In genomic region chr10:26781797-26782196, GRCh38 we compare ENCODE assay signal across 10 cellular contexts.
A peak's percentile ranks its signal among the peaks of the same experiment; 100 is the strongest.
DNase-seq lines count a peak whose midpoint lies in the region; ATAC-seq and TF ChIP-seq lines count a peak whose summit lies in the region.
"Had no signal": no experiment of that assay in that cellular context is flagged by ENCODE, and none has a peak within 500 bp of the region (broad histone marks: within the 10 kb centered on the region; RNA-seq: fewer than 3 reads in every experiment).

No MANE protein-coding gene starts in this region.

- H3K9ac ChIP-seq in skeletal muscle satellite cell (ENCODE audit: low read depth, low read length) = peak overlapping the region; percentile 51

- peak overlapping the region; percentile 58 for H3K4me2 ChIP-seq in skeletal muscle satellite cell (ENCODE audit: low read length)

- no peaks in the 10 kb centered on the region for H3K27me3 ChIP-seq in brain microvascular endothelial cell (replicated peaks)
- no peaks in the 10 kb centered on the region for H3K27me3 ChIP-seq in skeletal muscle satellite cell (ENCODE audit: control insufficient read depth, insufficient read depth, low read length)
- H3K27me3 ChIP-seq: ascending aorta had no signal

- peak overlapping the region; percentile 78 for H3K27ac ChIP-seq in brain microvascular endothelial cell

- no peaks in the 10 kb centered on the region for H3K9me3 ChIP-seq in skeletal muscle satellite cell (replicated peaks; ENCODE audit: low read length)

- H3K36me3 ChIP-seq in brain microvascular endothelial cell (replicated peaks) (no peaks in the 10 kb centered on the region), skeletal muscle satellite cell (ENCODE audit: insufficient read depth, low read length) (no peaks in the 10 kb centered on the region)
- H3K36me3 ChIP-seq: ascending aorta had no signal

- H3K36me3 Mint-ChIP-seq in progenitor cell of endocrine pancreas (ENCODE audit: insufficient read depth) = no peaks in the 10 kb centered on the region

- DNase-seq in brain microvascular endothelial cell (peak; percentile 8), hippocampal formation (lab: John Stamatoyannopoulos, UW) (no peak), NK-92 (lab: John Stamatoyannopoulos, UW; ENCODE audit: unreplicated experiment) (no peak), progenitor cell of endocrine pancreas (ENCODE audit: low spot score, unreplicated experiment) (no peak), Right ventricle myocardium inferior (ENCODE audit: missing footprints) (no peak)

- H3K4me3 ChIP-seq in brain microvascular endothelial cell (ENCODE audit: low read depth, low read length) = no peak overlapping the region
- peak overlapping the region; percentile 21 for H3K4me3 ChIP-seq in skeletal muscle satellite cell (ENCODE audit: low read length)
- H3K4me3 ChIP-seq: ascending aorta had no signal

- H3K4me3 Mint-ChIP-seq in progenitor cell of endocrine pancreas (ENCODE audit: low read depth) = no peak overlapping the region
- H3K4me3 Mint-ChIP-seq: T-cell had no signal

- intact Hi-C loops in Right ventricle myocardium inferior (cut with DNase I) = no loop called here

- no peaks in the 10 kb centered on the region for H3K9me3 Mint-ChIP-seq in progenitor cell of endocrine pancreas (ENCODE audit: low read depth)
- H3K9me3 Mint-ChIP-seq: T-cell had no signal

- peaks cover 6% of the 10 kb centered on the region for H3K4me1 Mint-ChIP-seq in progenitor cell of endocrine pancreas (ENCODE audit: low read depth)

- no peak for TF ChIP-seq CTCF in brain microvascular endothelial cell (IDR thresholded peaks at IDR 0.05; ENCODE audit: low read depth, low read length, missing control alignments)
- TF ChIP-seq CTCF in progenitor cell of endocrine pancreas (IDR thresholded peaks at IDR 0.05; ENCODE audit: unreplicated experiment) = no peak

- H3K4me1 ChIP-seq in skeletal muscle satellite cell (ENCODE audit: control insufficient read depth, insufficient read depth, low read length) = peaks cover 16% of the 10 kb centered on the region

- H3K27me3 Mint-ChIP-seq in progenitor cell of endocrine pancreas = no peaks in the 10 kb centered on the region
- H3K27me3 Mint-ChIP-seq: T-cell had no signal

- in situ Hi-C loops in brain microvascular endothelial cell (cut with HindIII; ENCODE audit: low pct_ligation_motif_present, low sequenced_read_pairs) = no loop called here

- ATAC-seq in GM19351 (IDR thresholded peaks at IDR 0.05; ENCODE audit: unreplicated experiment) (peak; percentile 1), HG03571 (IDR thresholded peaks at IDR 0.05; ENCODE audit: unreplicated experiment) (peak; percentile 14), Right ventricle myocardium inferior (no peak)
- ATAC-seq: T-cell had no signal

- H3K27ac Mint-ChIP-seq in progenitor cell of endocrine pancreas = no peak overlapping the region
